Comparison of ENCODE assay signal across 13 cellular contexts in the genomic region with DNA sequence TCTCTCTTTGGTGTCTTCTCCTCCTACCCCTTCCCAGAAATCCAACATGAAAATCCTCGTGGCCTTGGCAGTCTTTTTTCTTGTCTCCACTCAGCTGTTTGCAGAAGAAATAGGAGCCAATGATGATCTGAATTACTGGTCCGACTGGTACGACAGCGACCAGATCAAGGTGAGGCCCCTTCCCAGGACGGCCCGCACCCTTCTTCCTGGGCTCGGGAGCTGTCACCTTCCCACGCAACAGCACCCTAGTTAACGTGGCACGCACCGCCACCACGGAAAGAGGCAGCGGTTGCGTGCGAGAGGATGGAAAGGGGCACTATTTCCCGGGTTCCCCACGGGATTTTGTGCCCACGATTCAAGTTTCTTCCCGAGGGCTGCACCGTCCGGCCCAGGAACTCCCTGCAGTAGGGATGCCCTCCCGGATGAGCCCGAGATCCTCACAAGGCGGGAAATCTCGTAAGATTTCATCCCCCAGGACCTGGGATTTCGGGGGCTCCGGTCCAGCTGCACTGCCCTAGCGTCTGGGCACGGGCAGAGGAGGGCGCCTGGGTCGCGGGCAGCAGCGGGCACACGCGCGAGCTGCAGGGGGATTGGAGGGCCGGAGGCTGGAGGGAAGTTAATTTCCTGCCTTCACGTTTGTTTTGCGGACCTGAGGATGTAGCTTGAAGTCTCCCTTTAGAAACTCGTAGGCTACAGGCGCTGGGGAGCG. TPM values are rescaled to one million over a fixed set of nuclear protein-coding genes. Genes with fewer than 3 reads are reported as not detected.
DNase-seq lines count a peak whose midpoint lies in the region; ATAC-seq, FAIRE-seq and TF ChIP-seq lines count a peak whose summit lies in the region.
"Had no signal": no experiment of that assay in that cellular context is flagged by ENCODE, and none has a peak within 500 bp of the region (broad histone marks: within the 10 kb centered on the region; RNA-seq: fewer than 3 reads in every experiment).

No MANE protein-coding gene starts in this region.

- no peak for TF ChIP-seq EP300 in A549 (IDR thresholded peaks at IDR 0.05)
- no peak for TF ChIP-seq EP300 in neural cell (conservative IDR thresholded peaks at IDR 0.05; ENCODE audit: poor library complexity, severe bottlenecking)

- H3K36me3 ChIP-seq in HUES6 (ENCODE audit: control insufficient read depth, insufficient read depth, low read length) (no peaks in the 10 kb centered on the region), neural cell (ENCODE audit: insufficient read depth, low read length) (no peaks in the 10 kb centered on the region)

- 11% methylated on average over 33 of the region's 42 CpGs for WGBS in A549 (ENCODE audit: missing lambda C conversion rate)

- H3K27me3 ChIP-seq in HUES6 (ENCODE audit: control insufficient read depth, insufficient read depth, low read length) (peaks cover 88% of the 10 kb centered on the region), neural cell (ENCODE audit: insufficient read depth, low read depth, low read length) (peaks cover 46% of the 10 kb centered on the region)

- peaks cover 6% of the 10 kb centered on the region for H3F3A ChIP-seq in neural cell (ENCODE audit: insufficient read depth, low read length, poor library complexity, severe bottlenecking)

- ATAC-seq in A549 (peak; percentile 42 to 61; a peak in 5 of 6 replicates), HG03342 (IDR thresholded peaks at IDR 0.05; ENCODE audit: unreplicated experiment) (no peak)
- no peak for ATAC-seq in natural killer cell treated with Interleukin-12 subunit alpha and Interleukin-12 subunit beta and Interleukin-15 and Interleukin-18, amount 100 ng/mL, for 72 hours

- H3K4me3 ChIP-seq in A549 (peak overlapping the region; percentile 24; the same call in 2 of the 3 replicates), HUES6 (ENCODE audit: low read depth, low read length) (peak overlapping the region; percentile 77), neural cell (ENCODE audit: low read length) (peak overlapping the region; percentile 80)

- no peaks in the 10 kb centered on the region for H3K9me3 ChIP-seq in A549
- no peaks in the 10 kb centered on the region for H3K9me3 ChIP-seq in HUES6 (ENCODE audit: control insufficient read depth, insufficient read depth, low read depth, low read length)
- no peaks in the 10 kb centered on the region for H3K9me3 ChIP-seq in neural cell (ENCODE audit: low read length)

- no peak for TF ChIP-seq RAD21 in A549 (conservative IDR thresholded peaks at IDR 0.05 in 1 of 2, IDR thresholded peaks at IDR 0.05 in 1 of 2)
- TF ChIP-seq RAD21 in neural cell (conservative IDR thresholded peaks at IDR 0.05): no peak

- CTCF ChIA-PET in A549 (lab: Yijun Ruan, JAX): no interaction called here

- H4K20me1 ChIP-seq in neural cell (ENCODE audit: insufficient read depth): no peaks in the 10 kb centered on the region

- no peaks in the 10 kb centered on the region for H3K9me2 ChIP-seq in neural cell (ENCODE audit: insufficient read depth, low read length)

- DNase-seq in A549 (ENCODE audit: low read depth in 1 of 2, low spot score in 1 of 2) (no peak), endothelial cell (ENCODE audit: low spot score) (peak; percentile 18), mesenteric fat pad (ENCODE audit: low spot score) (no peak)
- DNase-seq in natural killer cell treated with Interleukin-12 subunit alpha and Interleukin-12 subunit beta and Interleukin-15 and Interleukin-18, amount 100 ng/mL, for 72 hours (ENCODE audit: low spot score): no peak
- DNase-seq in stimulated activated CD4-positive, alpha-beta T cell treated with anti-CD3 and anti-CD28 coated beads, Interleukin-4, amount 100 ng/mL, for 24 hours: no peak
- DNase-seq: activated gamma-delta T cell treated with Interleukin-2 at 50 U/mL for 16 hours, NCI-H2107 had no signal

- H3K36me3 Mint-ChIP-seq in endothelial cell (ENCODE audit: low read depth, unreplicated experiment): no peaks in the 10 kb centered on the region
- H3K36me3 Mint-ChIP-seq in natural killer cell treated with Interleukin-12 subunit alpha and Interleukin-12 subunit beta and Interleukin-15 and Interleukin-18, amount 100 ng/mL, for 72 hours: peaks cover 5% of the 10 kb centered on the region

- FAIRE-seq in A549 (lab: Jason Lieb, UNC): no peak

- H3K27me3 Mint-ChIP-seq in endothelial cell (ENCODE audit: unreplicated experiment): peaks cover 15% of the 10 kb centered on the region
- peaks cover 35 to 53% of the 10 kb centered on the region in 2 donors for H3K27me3 Mint-ChIP-seq in natural killer cell treated with Interleukin-12 subunit alpha and Interleukin-12 subunit beta and Interleukin-15 and Interleukin-18, amount 100 ng/mL, for 72 hours

- peaks cover 41% of the 10 kb centered on the region for H3K79me2 ChIP-seq in neural cell (replicated peaks; ENCODE audit: insufficient read depth, low read length)

- TF ChIP-seq CTCF in A549 (IDR thresholded peaks at IDR 0.05) (no peak), endothelial cell (IDR thresholded peaks at IDR 0.05; ENCODE audit: unreplicated experiment) (no peak), neural cell (IDR thresholded peaks at IDR 0.05; ENCODE audit: poor library complexity, severe bottlenecking) (no peak)

- H3K4me1 ChIP-seq in A549 (peaks cover 5% of the 10 kb centered on the region; the same call in 2 of the 3 replicates), HUES6 (ENCODE audit: control insufficient read depth, insufficient read depth, low read length) (peaks cover 19% of the 10 kb centered on the region)

- H3K4me3 Mint-ChIP-seq in endothelial cell (ENCODE audit: unreplicated experiment): peak overlapping the region; percentile 84
- no peak overlapping the region for H3K4me3 Mint-ChIP-seq in natural killer cell treated with Interleukin-12 subunit alpha and Interleukin-12 subunit beta and Interleukin-15 and Interleukin-18, amount 100 ng/mL, for 72 hours

- H3K9ac ChIP-seq in HUES6 (ENCODE audit: low read length) (peak overlapping the region; percentile 38), neural cell (ENCODE audit: low read length) (peak overlapping the region; percentile 86)

- TF ChIP-seq POLR2A in A549 (IDR thresholded peaks at IDR 0.05; ENCODE audit: low read length): no peak

- POLR2A ChIA-PET in A549 (lab: Yijun Ruan, JAX): no interaction called here

- no peaks in the 10 kb centered on the region for H3K9me3 Mint-ChIP-seq in endothelial cell (ENCODE audit: unreplicated experiment)
- peaks cover 3% of the 10 kb centered on the region for H3K9me3 Mint-ChIP-seq in natural killer cell treated with Interleukin-12 subunit alpha and Interleukin-12 subunit beta and Interleukin-15 and Interleukin-18, amount 100 ng/mL, for 72 hours

- peak overlapping the region; percentile 61 for H3K4me2 ChIP-seq in A549
- H3K4me2 ChIP-seq in neural cell (ENCODE audit: low read length): peak overlapping the region; percentile 36

- H3K4me1 Mint-ChIP-seq in endothelial cell (ENCODE audit: unreplicated experiment): peaks cover 16% of the 10 kb centered on the region
- peaks cover 0 to 4% of the 10 kb centered on the region in 2 donors for H3K4me1 Mint-ChIP-seq in natural killer cell treated with Interleukin-12 subunit alpha and Interleukin-12 subunit beta and Interleukin-15 and Interleukin-18, amount 100 ng/mL, for 72 hours (ENCODE audit: low read depth in 2 of 2)
- H3K4me1 Mint-ChIP-seq: CD14-positive monocyte had no signal

- no peak overlapping the region for H3K27ac ChIP-seq in A549
- no peak overlapping the region for H3K27ac ChIP-seq in HUES6 (ENCODE audit: low read depth, low read length)
- peak overlapping the region; percentile 86 for H3K27ac ChIP-seq in neural cell (ENCODE audit: low read length)
- H3K27ac ChIP-seq: epithelial cell of prostate had no signal

- no peak overlapping the region for H2AFZ ChIP-seq in neural cell (ENCODE audit: low read depth, low read length)

- no peak overlapping the region for H3K27ac Mint-ChIP-seq in endothelial cell (ENCODE audit: unreplicated experiment)
- no peak overlapping the region for H3K27ac Mint-ChIP-seq in natural killer cell treated with Interleukin-12 subunit alpha and Interleukin-12 subunit beta and Interleukin-15 and Interleukin-18, amount 100 ng/mL, for 72 hours

TF ChIP-seq in A549, 52 proteins besides CTCF, POLR2A, EP300 and RAD21 (continues in another document):
- TF ChIP-seq SMC3 (IDR thresholded peaks at IDR 0.05) (no peak), BHLHE40 (IDR thresholded peaks at IDR 0.05; ENCODE audit: low read depth, low read length) (no peak), SREBF2 (IDR thresholded peaks at IDR 0.05) (no peak), HOXB5 (CRISPR knock-in tag; IDR thresholded peaks at IDR 0.05) (no peak), RARB (CRISPR knock-in tag; IDR thresholded peaks at IDR 0.05) (no peak)
- TF ChIP-seq, protein P1, sequence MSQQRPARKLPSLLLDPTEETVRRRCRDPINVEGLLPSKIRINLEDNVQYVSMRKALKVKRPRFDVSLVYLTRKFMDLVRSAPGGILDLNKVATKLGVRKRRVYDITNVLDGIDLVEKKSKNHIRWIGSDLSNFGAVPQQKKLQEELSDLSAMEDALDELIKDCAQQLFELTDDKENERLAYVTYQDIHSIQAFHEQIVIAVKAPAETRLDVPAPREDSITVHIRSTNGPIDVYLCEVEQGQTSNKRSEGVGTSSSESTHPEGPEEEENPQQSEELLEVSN (IDR thresholded peaks at IDR 0.05; ENCODE audit: borderline replicate concordance, low read depth): no peak

TF ChIP-seq in neural cell, 6 proteins besides CTCF, POLR2A, EP300 and RAD21:
- TF ChIP-seq POLR2AphosphoS5 (IDR thresholded peaks at IDR 0.05) (peak; percentile 63), EZH2 (IDR thresholded peaks at IDR 0.05; ENCODE audit: borderline replicate concordance, insufficient read depth, low read length, poor library complexity, severe bottlenecking) (no peak)
TF ChIP-seq in neural cell: peak in this region for 1.

RNA-seq across cellular contexts. Expression of a gene that starts 0.8 kb away (rescaled TPM):
- polyA plus RNA-seq in A549 (2011; rRNA removed): not detected in 2 replicates
- not detected in 2 replicates for polyA plus RNA-seq in A549 (2012; cell fraction: cytosol; rRNA removed)
- not detected in 2 replicates for polyA plus RNA-seq in A549 (2012; cell fraction: nucleus; rRNA removed)
- not detected in 3 replicates for polyA plus RNA-seq in A549 (2017; fragmentation: RNase III; extraction: RNeasy Plus Mini Kit Qiagen cat#74134 plus additional on column Dnase treatment)
- not detected in 2 replicates for polyA minus RNA-seq in A549 (2011; rRNA and poly(A)+ RNA removed)
- total RNA-seq in endothelial cell (ENCODE audit: unreplicated experiment): 9.1 TPM
- polyA plus RNA-seq in neural cell: 3,985 and 4,629 TPM in 2 replicates
- 1,326 and 1,458 TPM in 2 replicates for polyA minus RNA-seq in neural cell
- total RNA-seq in mesenteric fat pad: 1.5 TPM
- not detected for total RNA-seq in natural killer cell treated with Interleukin-12 subunit alpha and Interleukin-12 subunit beta and Interleukin-15 and Interleukin-18, amount 100 ng/mL, for 72 hours
- total RNA-seq: liver had no signal
- polyA plus RNA-seq: CD14-positive monocyte, liver had no signal

Comparison
In these comparisons a context has a peak if more than half of its experiments do, and no peak if none do; other contexts are left out.
1. ATAC-seq: peak in A549 (2 of 2); none in HG03342 (single experiment) and natural killer cell treated with Interleukin-12 subunit alpha and Interleukin-12 subunit beta and Interleukin-15 and Interleukin-18, amount 100 ng/mL, for 72 hours (0 of 2).
2. H3K4me3 ChIP-seq: peak in every context shown above with its lines; median percentile 80 in neural cell; 77 in HUES6; 24 in A549.